Comparison of ENCODE assay signal across 14 cellular contexts in the genomic region with DNA sequence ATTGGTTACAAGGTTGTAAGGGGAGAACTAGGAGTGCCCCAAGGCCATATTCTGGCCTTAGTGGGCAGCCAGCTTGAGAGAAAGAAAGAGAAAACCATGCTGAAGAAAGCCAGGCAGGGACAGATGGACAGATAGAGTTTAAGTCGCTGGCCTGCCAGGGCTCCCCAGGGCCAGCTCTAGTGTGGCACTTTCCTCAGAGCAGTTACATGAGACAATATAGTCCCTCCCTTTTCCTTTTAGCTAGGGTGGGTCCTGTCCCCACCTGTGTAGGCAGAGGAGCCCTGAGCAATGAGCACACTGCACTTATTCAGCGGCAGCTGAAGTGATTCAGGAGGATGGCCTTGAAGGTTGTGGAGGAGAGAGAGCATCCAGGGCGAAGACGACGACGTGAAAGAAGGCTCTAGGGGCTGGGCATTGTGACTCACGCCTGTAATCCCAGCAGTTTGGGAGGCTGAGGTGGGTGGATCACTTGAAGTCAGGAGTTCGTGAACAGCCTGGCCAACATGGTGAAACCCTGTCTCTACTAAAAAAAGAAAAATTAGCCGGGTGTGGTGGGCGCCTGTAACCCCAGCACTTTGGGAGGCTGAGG.
DNase-seq lines count a peak whose midpoint lies in the region; ATAC-seq and TF ChIP-seq lines count a peak whose summit lies in the region.
"Had no signal": no experiment of that assay in that cellular context is flagged by ENCODE, and none has a peak within 500 bp of the region (broad histone marks: within the 10 kb centered on the region; RNA-seq: fewer than 3 reads in every experiment).

No MANE protein-coding gene starts in this region.

- in situ Hi-C loops in ACHN (cut with HindIII; ENCODE audit: low pct_ligation_motif_present, low pct_unique_long_range_greater_than_20kb, low sequenced_read_pairs) (no loop called here), brain microvascular endothelial cell (cut with HindIII; ENCODE audit: low pct_ligation_motif_present, low sequenced_read_pairs) (no loop called here)

- no peaks in the 10 kb centered on the region; the same call in none of the 2 replicates for H3K27me3 Mint-ChIP-seq in HFFc6 (ENCODE audit: insufficient read depth)

- 87 to 88% methylated on average over 10 of the region's 10 CpGs for WGBS in heart right ventricle, 2 donors

- peaks cover 0 to 52% (median 5%) of the 10 kb centered on the region in 9 donors for H3K4me1 ChIP-seq in heart right ventricle

- H3K27me3 ChIP-seq in brain microvascular endothelial cell (replicated peaks) (no peaks in the 10 kb centered on the region), heart right ventricle (no peaks in the 10 kb centered on the region)
- H3K27me3 ChIP-seq: SJCRH30 had no signal

- peak overlapping the region; percentile 42 for H3K4me3 Mint-ChIP-seq in HFFc6
- H3K4me3 Mint-ChIP-seq: activated CD4-positive, alpha-beta T cell treated with anti-CD3 and anti-CD28 coated beads, Interleukin-2, amount 10 ng/mL, durations not matched to agents 7 days and 5 days; H9 had no signal

- H3K27ac Mint-ChIP-seq in HFFc6 = peak overlapping the region; percentile 81
- H3K27ac Mint-ChIP-seq: activated CD4-positive, alpha-beta T cell treated with anti-CD3 and anti-CD28 coated beads, Interleukin-2, amount 10 ng/mL, durations not matched to agents 7 days and 5 days; H9 had no signal

- no peaks in the 10 kb centered on the region for H3K9me3 Mint-ChIP-seq in HFFc6
- H3K9me3 Mint-ChIP-seq: activated CD4-positive, alpha-beta T cell treated with anti-CD3 and anti-CD28 coated beads, Interleukin-2, amount 10 ng/mL, durations not matched to agents 7 days and 5 days; H9 had no signal

- H3K4me1 Mint-ChIP-seq in HFFc6 (ENCODE audit: low read depth) = peaks cover 89% of the 10 kb centered on the region

- H3K4me3 ChIP-seq in brain microvascular endothelial cell (ENCODE audit: low read depth, low read length) (no peak overlapping the region), heart right ventricle (no peak overlapping the region)
- H3K4me3 ChIP-seq: SJCRH30 had no signal

- intact Hi-C loops in heart right ventricle (cut with DNase I) = loop anchor here in 3 of 10 donors (10.0 kb wide), 3 partner anchors 72 to 192 kb away; no protein-coding TSS in a partner anchor

- ATAC-seq in left lobe of liver = peak; percentile 6
- ATAC-seq in heart right ventricle = no peak

- TF ChIP-seq CTCF in HFFc6 (IDR thresholded peaks at IDR 0.05) (no peak), brain microvascular endothelial cell (IDR thresholded peaks at IDR 0.05; ENCODE audit: low read depth, low read length, missing control alignments) (no peak), heart right ventricle (IDR thresholded peaks at IDR 0.05) (no peak)

- DNase-seq in ACHN (peak; percentile 54), HFFc6 (peak; percentile 69), amniotic epithelial cell (ENCODE audit: low read depth) (peak; percentile 88), left lobe of liver (ENCODE audit: low spot score) (no peak), brain microvascular endothelial cell (no peak), GF-D8 (lab: John Stamatoyannopoulos, UW) (no peak), activated gamma-delta T cell (lab: John Stamatoyannopoulos, UW) (no peak), heart right ventricle (no peak)
- DNase-seq: activated CD4-positive, alpha-beta T cell treated with anti-CD3 and anti-CD28 coated beads, Interleukin-2, amount 10 ng/mL, durations not matched to agents 7 days and 5 days; activated naive CD4-positive, alpha-beta T cell; cortex of kidney; H9; SJCRH30; stimulated activated naive CD4-positive, alpha-beta T cell treated with Interleukin-2 at 50 U/mL for 16 hours had no signal

- no peaks in the 10 kb centered on the region for H3K9me3 ChIP-seq in heart right ventricle
- H3K9me3 ChIP-seq: SJCRH30 had no signal

- H3K36me3 ChIP-seq in brain microvascular endothelial cell (replicated peaks) (no peaks in the 10 kb centered on the region), heart right ventricle (no peaks in the 10 kb centered on the region)
- H3K36me3 ChIP-seq: SJCRH30 had no signal

- H3K27ac ChIP-seq in brain microvascular endothelial cell (no peak overlapping the region), heart right ventricle (peak overlapping the region in 1 of 10 donors; percentile 81)
- H3K27ac ChIP-seq: SJCRH30 had no signal

- H3K36me3 Mint-ChIP-seq in HFFc6 (ENCODE audit: low read depth) = no peaks in the 10 kb centered on the region

Comparison
In these comparisons a context has a peak if more than half of its experiments do, and no peak if none do; other contexts are left out.
1. DNase-seq: peak in ACHN (single experiment), HFFc6 (single experiment) and amniotic epithelial cell (single experiment); none in left lobe of liver (single experiment), brain microvascular endothelial cell (single experiment), GF-D8 (single experiment), activated gamma-delta T cell (single experiment) and heart right ventricle (0 of 2).